In genomic region chr2:16203069-16203468, GRCh38 we compare ENCODE assay signal across 1 cellular context.
TF ChIP-seq lines count a peak whose summit lies in the region.

No MANE protein-coding gene starts in this region.

TF ChIP-seq in GM23338, 12 proteins besides CTCF, POLR2A, EP300 and RAD21 (continued from another document):
- TF ChIP-seq JUNB (IDR thresholded peaks at IDR 0.05; ENCODE audit: unreplicated experiment) (no peak), CREB1 (CRISPR knock-in tag; IDR thresholded peaks at IDR 0.05; ENCODE audit: low read depth) (no peak), POLR2AphosphoS5 (IDR thresholded peaks at IDR 0.05; ENCODE audit: low read depth) (no peak), REST (IDR thresholded peaks at IDR 0.05; ENCODE audit: unreplicated experiment) (no peak), EZH2 (IDR thresholded peaks at IDR 0.05; ENCODE audit: low read depth, unreplicated experiment) (no peak), EZH2phosphoT487 (IDR thresholded peaks at IDR 0.05; ENCODE audit: unreplicated experiment) (no peak), STAT1 (IDR thresholded peaks at IDR 0.05; ENCODE audit: unreplicated experiment) (no peak), NANOG (IDR thresholded peaks at IDR 0.05; ENCODE audit: borderline replicate concordance) (no peak)
TF ChIP-seq in GM23338: peak in this region for 0.
